ENCODE assay signal across 24 cellular contexts in the genomic region with DNA sequence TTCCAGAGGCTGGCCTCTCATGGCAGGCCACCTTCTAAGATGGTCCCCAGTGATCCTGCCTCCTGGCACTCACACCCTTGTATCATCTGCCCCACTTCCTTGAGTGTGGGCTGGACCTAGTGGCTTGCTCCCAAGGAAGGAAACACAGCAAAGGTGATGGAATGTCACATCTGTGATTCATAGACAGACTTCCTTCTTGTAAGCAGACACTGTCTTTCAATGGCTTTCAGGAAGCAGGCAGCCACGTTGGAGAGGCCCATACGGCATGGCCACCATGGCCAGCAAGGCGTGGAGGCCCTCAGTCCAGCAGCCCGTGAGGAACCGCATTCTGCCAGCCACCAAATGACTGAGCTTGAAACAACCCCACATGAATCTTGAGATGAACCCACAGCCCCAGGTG. TPM values are rescaled to one million over a fixed set of nuclear protein-coding genes. Genes with fewer than 3 reads are reported as not detected.
A peak's percentile ranks its signal among the peaks of the same experiment; 100 is the strongest.
DNase-seq lines count a peak whose midpoint lies in the region; TF ChIP-seq lines count a peak whose summit lies in the region.
"Had no signal": no experiment of that assay in that cellular context is flagged by ENCODE, and none has a peak within 500 bp of the region (broad histone marks: within the 10 kb centered on the region; RNA-seq: fewer than 3 reads in every experiment).

No MANE protein-coding gene starts in this region.

- no peak overlapping the region for H3K27ac Mint-ChIP-seq in chondrocyte (ENCODE audit: unreplicated experiment)

- no peak for TF ChIP-seq CTCF in chondrocyte (IDR thresholded peaks at IDR 0.05)

- H3K4me3 Mint-ChIP-seq in chondrocyte (ENCODE audit: unreplicated experiment) = no peak overlapping the region

- H3K4me1 Mint-ChIP-seq in chondrocyte (ENCODE audit: low read depth) = no peaks in the 10 kb centered on the region

- peaks cover 11% of the 10 kb centered on the region for H3K27me3 Mint-ChIP-seq in chondrocyte (ENCODE audit: low read depth)

- DNase-seq in Daoy (ENCODE audit: low read depth) (peak; percentile 23), HT1080 (ENCODE audit: low read depth) (peak; percentile 42), islet precursor cell (peak; percentile 51), posterior vena cava (ENCODE audit: low spot score) (peak; percentile 47), chondrocyte (ENCODE audit: low spot score) (no peak), NCI-H146 (lab: John Stamatoyannopoulos, UW) (no peak)
- no peak for DNase-seq in stimulated activated CD4-positive, alpha-beta T cell treated with anti-CD3 and anti-CD28 coated beads, Interleukin-4, amount 100 ng/mL, for 4 hours
- DNase-seq: activated CD4-positive, alpha-beta T cell treated with anti-CD3 and anti-CD28 coated beads, Interleukin-2, amount 50 U/mL, for 4 hours; activated naive CD4-positive, alpha-beta T cell treated with Interleukin-2 at 50 U/mL for 16 hours; amygdala; C1 segment of cervical spinal cord; HCEC 1CT; mammary epithelial cell; NCI-H2171; NCI-H524 treated with DMSO at 0.1 percent for 48 hours; right cardiac atrium; RPMI8226; stomach; T-helper 2 cell; WERI-Rb-1 had no signal

- intact Hi-C loops in posterior vena cava (cut with DNase I) = no loop called here

- H3K36me3 Mint-ChIP-seq in chondrocyte (ENCODE audit: low read depth) = no peaks in the 10 kb centered on the region

- no peaks in the 10 kb centered on the region for H3K9me3 Mint-ChIP-seq in chondrocyte (ENCODE audit: low read depth)

RNA-seq across cellular contexts. Expression of a gene that starts 11.3 kb away (rescaled TPM):
- total RNA-seq in Daoy (2014; rRNA removed; shearing (Covaris generic)) = 2.1 TPM in 1 of 2 replicates, not detected in the other
- 0.18 and 0.30 TPM in 2 replicates for total RNA-seq in HT1080 (2014; rRNA removed; shearing (Covaris generic))
- 0.14 and 0.22 TPM in 2 replicates for polyA plus RNA-seq in HT1080 (2015; cell fraction: cytosol; rRNA removed)
- 1.5 TPM in 1 of 2 replicates, not detected in the other for polyA plus RNA-seq in HT1080 (2015; cell fraction: nucleus; rRNA removed)
- total RNA-seq in posterior vena cava (under 1 TPM in 1 of 2 donors, not detected in 1; 0.38 TPM), chondrocyte (not detected in 3 replicates)
- total RNA-seq: gastroesophageal sphincter, MCF 10A, osteocyte, stomach, ureter had no signal
- polyA plus RNA-seq: mammary epithelial cell had no signal

Comparison
In these comparisons a context has a peak if more than half of its experiments do, and no peak if none do; other contexts are left out.
1. DNase-seq: peak in Daoy (single experiment), HT1080 (single experiment), islet precursor cell (single experiment) and posterior vena cava (single experiment); none in stimulated activated CD4-positive, alpha-beta T cell treated with anti-CD3 and anti-CD28 coated beads, Interleukin-4, amount 100 ng/mL, for 4 hours (0 of 2), chondrocyte (single experiment) and NCI-H146 (single experiment).